In genomic region chr16:15395631-15396508, GRCh38 we compare ENCODE assay signal across 8 cellular contexts. TPM values are rescaled to one million over a fixed set of nuclear protein-coding genes. Genes with fewer than 3 reads are reported as not detected.
A peak's percentile ranks its signal among the peaks of the same experiment; 100 is the strongest.
DNase-seq lines count a peak whose midpoint lies in the region; ATAC-seq and TF ChIP-seq lines count a peak whose summit lies in the region.
"Not testable (repeated sequence)": the region's sequence is repeated elsewhere in the genome, so short reads cannot be mapped to it uniquely, and the experiment has no call there.

MPV17L (plus strand) TSS chr16:15395754; CDS start chr16:15395898, 144 bp downstream.

- peak; percentile 42 for DNase-seq in DMS114 treated with DMSO at 0.1 percent for 48 hours (lab: John Stamatoyannopoulos, UW; ENCODE audit: unreplicated experiment)
- peak; percentile 42 for DNase-seq in NCI-H1105 (lab: John Stamatoyannopoulos, UW)
- not testable (repeated sequence) for DNase-seq in mammary epithelial cell; lung (ENCODE audit: low spot score)
- peak; percentile 13 to 77 (median 56) for DNase-seq in head of caudate nucleus
- peak; percentile 34 for DNase-seq in putamen (ENCODE audit: low spot score)
- DNase-seq in upper lobe of left lung: peak in 1 of 2 donors; percentile 91

- not testable (repeated sequence) for H3K27me3 ChIP-seq in mammary epithelial cell (ENCODE audit: insufficient read depth, low read length); lung (ENCODE audit: control insufficient read depth, insufficient read depth); upper lobe of left lung

- H3K79me2 ChIP-seq in mammary epithelial cell (ENCODE audit: insufficient read depth, low read length): not testable (repeated sequence)

- not testable (repeated sequence) for H3K36me3 ChIP-seq in mammary epithelial cell (ENCODE audit: insufficient read depth, low read length); lung (ENCODE audit: control insufficient read depth in 2 of 2, insufficient read depth in 2 of 2, low read length in 2 of 2); upper lobe of left lung

- TF ChIP-seq POLR2A in upper lobe of left lung (IDR thresholded peaks at IDR 0.05): not testable (repeated sequence)

- in situ Hi-C loops in mammary epithelial cell (cut with MboI; ENCODE audit: low sequenced_read_pairs in 2 of 2): not testable (repeated sequence)

- not testable (repeated sequence) for H3K4me1 ChIP-seq in mammary epithelial cell (ENCODE audit: insufficient read depth, low read length); lung (ENCODE audit: control insufficient read depth in 2 of 2, insufficient read depth in 2 of 2, low read length in 2 of 2)
- peaks cover 0 to 11% (median 2%) of the 10 kb centered on the region in 4 donors for H3K4me1 ChIP-seq in upper lobe of left lung

- H3K4me3 ChIP-seq in mammary epithelial cell (replicated peaks in 1 of 3; ENCODE audit: insufficient read depth in 1 of 3, low read depth in 2 of 3, low read length in 3 of 3) (peak within 1 kb of the TSS in 2 of 3 experiments; percentile 41 to 43), lung (peak within 1 kb of the TSS; percentile 54), upper lobe of left lung (peak within 1 kb of the TSS; percentile 14 to 63 (median 48))

- not testable (repeated sequence) for H3K9me3 ChIP-seq in mammary epithelial cell (replicated peaks; ENCODE audit: insufficient read depth, low read length); lung (ENCODE audit: control insufficient read depth in 2 of 2, insufficient read depth in 1 of 2, low read length in 1 of 2); upper lobe of left lung

- not testable (repeated sequence) for H3K9ac ChIP-seq in mammary epithelial cell (ENCODE audit: insufficient read depth, low read length)

- H3K4me2 ChIP-seq in mammary epithelial cell (ENCODE audit: insufficient read depth, low read depth, low read length): peak within 1 kb of the TSS; percentile 78

- CTCF ChIA-PET in mammary epithelial cell (lab: Charles Lee; ENCODE audit: low non-redundant PET): not testable (repeated sequence)

- not testable (repeated sequence) for H3K27ac ChIP-seq in mammary epithelial cell (ENCODE audit: insufficient read depth, low read depth, low read length)
- peak within 1 kb of the TSS in 1 of 2 donors; percentile 70 for H3K27ac ChIP-seq in lung (ENCODE audit: low read depth in 1 of 2, low read length in 1 of 2)
- H3K27ac ChIP-seq in upper lobe of left lung: peak within 1 kb of the TSS in 1 of 4 donors; percentile 28

- H2AFZ ChIP-seq in mammary epithelial cell (ENCODE audit: low read depth, low read length): peak within 1 kb of the TSS; percentile 92

- intact Hi-C loops in mammary epithelial cell (cut with micrococcal nuclease); head of caudate nucleus (cut with DNase I): not testable (repeated sequence)

- not testable (repeated sequence) for TF ChIP-seq CTCF in mammary epithelial cell (conservative IDR thresholded peaks at IDR 0.05 in 1 of 2, IDR thresholded peaks at IDR 0.05 in 1 of 2; ENCODE audit: extremely low read depth in 1 of 2, insufficient read depth in 1 of 2, low read depth in 1 of 2, low read length in 2 of 2); lung (IDR thresholded peaks at IDR 0.05; ENCODE audit: control extremely low read depth, extremely low read depth); upper lobe of left lung (IDR thresholded peaks at IDR 0.05)

- dilution Hi-C loops in mammary epithelial cell (cut with HindIII; ENCODE audit: low sequenced_read_pairs): not testable (repeated sequence)

- H4K20me1 ChIP-seq in mammary epithelial cell (ENCODE audit: insufficient read depth, low read length): not testable (repeated sequence)

- TF ChIP-seq EP300 in upper lobe of left lung (IDR thresholded peaks at IDR 0.05): not testable (repeated sequence)

- ATAC-seq in SK-N-SH treated with all-trans-retinoic acid at 6 μM for 48 hours (peak; percentile 90), lung (ENCODE audit: insufficient read depth, low FRiP score) (peak; percentile 47), upper lobe of left lung (ENCODE audit: low FRiP score in 2 of 2) (peak; percentile 49 to 89)

- not testable (repeated sequence) for BruUV-seq in mammary epithelial cell (replicated peaks; lab: Mats Ljungman, UMichigan)

- 8% methylated on average over 40 of the region's 79 CpGs for WGBS in mammary epithelial cell (ENCODE audit: low coverage, missing lambda C conversion rate)
- WGBS in lung, 2 donors: 4 to 5% methylated on average over 70 to 79 of the region's 79 CpGs
- WGBS in upper lobe of left lung, 2 donors: 8 to 25% methylated on average over 19 to 52 of the region's 79 CpGs

RNA-seq across cellular contexts. Expression of gene MPV17L, which starts in this region (rescaled TPM):
- total RNA-seq in mammary epithelial cell (1 to 10 TPM in 1 of 2 donors, under 1 TPM in 1; 0.24 to 7.8 TPM), lung (1 to 10 TPM; 1.0 to 7.0 TPM), upper lobe of left lung (1 to 10 TPM; 1.2 to 7.6 (median 2.4) TPM)
- polyA plus RNA-seq in mammary epithelial cell (1.7 TPM), lung (1 to 10 TPM; 1.1 to 1.3 TPM)
- 0.05 TPM for polyA minus RNA-seq in mammary epithelial cell
